Comparison of ENCODE assay signal across 27 cellular contexts in genomic region chr6:34457747-34458462, GRCh38. TPM values are rescaled to one million over a fixed set of nuclear protein-coding genes. Genes with fewer than 3 reads are reported as not detected.
DNase-seq lines count a peak whose midpoint lies in the region; ATAC-seq and TF ChIP-seq lines count a peak whose summit lies in the region.
"Had no signal": no experiment of that assay in that cellular context is flagged by ENCODE, and none has a peak within 500 bp of the region (broad histone marks: within the 10 kb centered on the region; RNA-seq: fewer than 3 reads in every experiment).

No MANE protein-coding gene starts in this region.

- peak overlapping the region in 1 of 11 experiments; percentile 12; a peak in 1 of 22 replicates for H3K27ac ChIP-seq in BLaER1 treated with 17β-estradiol and CSF1 and Interleukin-3, amounts not matched to agents 10 nM and 100 nM
- H3K27ac ChIP-seq: adrenal gland, epithelial cell of prostate, heart right ventricle, pancreas, right atrium auricular region had no signal

- H3K4me1 Mint-ChIP-seq in WTC11: peaks cover 19% of the 10 kb centered on the region
- H3K4me1 Mint-ChIP-seq: naive thymus-derived CD4-positive, alpha-beta T cell had no signal

- no peak overlapping the region for H3K4me3 ChIP-seq in BLaER1 treated with 17β-estradiol and CSF1 and Interleukin-3, amounts not matched to agents 10 nM and 100 nM
- H3K4me3 ChIP-seq in mucosa of descending colon: no peak overlapping the region
- H3K4me3 ChIP-seq: adrenal gland, heart right ventricle, pancreas, right atrium auricular region had no signal

- peak; percentile 39 for DNase-seq in NCI-H226
- no peak for DNase-seq in WTC11 (ENCODE audit: low spot score)
- no peak for DNase-seq in mucosa of descending colon
- DNase-seq in activated T-cell treated with anti-CD3 and anti-CD28 coated beads, Interleukin-2, amount 50 U/mL, for 1 hour: no peak
- DNase-seq: activated naive CD4-positive, alpha-beta T cell; activated T-cell treated with anti-CD3 and anti-CD28 coated beads, Interleukin-2, amount 50 U/mL, for 4 hours; adrenal gland; EL; heart right ventricle; HFFc6; naive thymus-derived CD4-positive, alpha-beta T cell; NCI-H1092; NCI-H187 treated with DMSO at 0.1 percent for 48 hours; NCI-H2227 treated with DMSO at 0.1 percent for 48 hours; NCI-H82; pancreas; stimulated activated CD4-positive, alpha-beta T cell treated with anti-CD3 and anti-CD28 coated beads, Interleukin-4, amount 100 ng/mL, for 24 hours; stimulated activated naive CD4-positive, alpha-beta T cell had no signal

- POLR2A ChIA-PET in WTC11 (lab: Charles Lee): interaction anchor here (0.6 kb wide), 1 partner anchor 302 kb away, joined by 4 read pairs; no protein-coding TSS in a partner anchor

- H3K27me3 Mint-ChIP-seq in WTC11 (ENCODE audit: low read depth): no peaks in the 10 kb centered on the region

- H3K27me3 ChIP-seq in BLaER1 treated with 17β-estradiol and CSF1 and Interleukin-3, amounts not matched to agents 10 nM and 100 nM: no peaks in the 10 kb centered on the region
- H3K27me3 ChIP-seq: adrenal gland, heart right ventricle, pancreas, right atrium auricular region had no signal

- no peaks in the 10 kb centered on the region for H3K36me3 Mint-ChIP-seq in WTC11
- H3K36me3 Mint-ChIP-seq: brain; CD14-positive monocyte; naive thymus-derived CD4-positive, alpha-beta T cell had no signal

- H3K9me3 Mint-ChIP-seq in WTC11: no peaks in the 10 kb centered on the region
- H3K9me3 Mint-ChIP-seq: activated T-cell treated with anti-CD3 and anti-CD28 coated beads, Interleukin-2, amount 50 U/mL, for 4 hours; brain; CD14-positive monocyte; HFFc6; naive thymus-derived CD4-positive, alpha-beta T cell had no signal

- H3K4me3 Mint-ChIP-seq in WTC11: no peak overlapping the region
- H3K4me3 Mint-ChIP-seq: activated T-cell treated with anti-CD3 and anti-CD28 coated beads, Interleukin-2, amount 50 U/mL, for 4 hours; brain; CD14-positive monocyte; HFFc6; naive thymus-derived CD4-positive, alpha-beta T cell had no signal

- CTCF ChIA-PET in WTC11 (lab: Charles Lee): interaction anchor here (1.2 to 4.9 kb wide), 5 partner anchors 82 to 397 kb away, joined by 3 to 102 read pairs (median 12); no protein-coding TSS in a partner anchor

- H4K20me1 ChIP-seq in BLaER1 treated with 17β-estradiol and CSF1 and Interleukin-3, amounts not matched to agents 10 nM and 100 nM: no peaks in the 10 kb centered on the region

- peaks cover 0 to 9% (median 0%) of the 10 kb centered on the region in 11 experiments; a peak in 4 of 22 replicates for H3K9me3 ChIP-seq in BLaER1 treated with 17β-estradiol and CSF1 and Interleukin-3, amounts not matched to agents 10 nM and 100 nM (replicated peaks in 1 of 11)
- H3K9me3 ChIP-seq in mucosa of descending colon: no peaks in the 10 kb centered on the region
- H3K9me3 ChIP-seq: adrenal gland, heart right ventricle, pancreas, right atrium auricular region had no signal

- ATAC-seq in WTC11 (peak; percentile 28), mucosa of descending colon (peak; percentile 46), HG03342 (IDR thresholded peaks at IDR 0.05; ENCODE audit: unreplicated experiment) (no peak), HG02571 (IDR thresholded peaks at IDR 0.05; ENCODE audit: unreplicated experiment) (no peak)
- ATAC-seq: activated T-cell treated with anti-CD3 and anti-CD28 coated beads, Interleukin-2, amount 50 U/mL, for 4 hours; pancreas had no signal

- H3K4me2 ChIP-seq in BLaER1 treated with 17β-estradiol and CSF1 and Interleukin-3, amounts not matched to agents 10 nM and 100 nM: peak overlapping the region in 7 of 11 experiments; percentile 4 to 41 (median 28); a peak in 12 of 22 replicates

- H3K27ac Mint-ChIP-seq in WTC11: no peak overlapping the region
- H3K27ac Mint-ChIP-seq: CD14-positive monocyte, HFFc6 had no signal

- TF ChIP-seq CTCF in WTC11 (IDR thresholded peaks at IDR 0.05) (no peak), mucosa of descending colon (IDR thresholded peaks at IDR 0.05) (no peak)

- intact Hi-C loops in mucosa of descending colon (cut with DNase I, micrococcal nuclease): no loop called here

- no peaks in the 10 kb centered on the region for H3K36me3 ChIP-seq in BLaER1 treated with 17β-estradiol and CSF1 and Interleukin-3, amounts not matched to agents 10 nM and 100 nM
- no peaks in the 10 kb centered on the region for H3K36me3 ChIP-seq in mucosa of descending colon (ENCODE audit: low read depth)
- H3K36me3 ChIP-seq: adrenal gland, heart right ventricle, pancreas, right atrium auricular region had no signal

- H3K9ac ChIP-seq in BLaER1 treated with 17β-estradiol and CSF1 and Interleukin-3, amounts not matched to agents 10 nM and 100 nM: no peak overlapping the region

- peaks cover 10 to 24% (median 13%) of the 10 kb centered on the region in 10 experiments; a peak in 17 of 20 replicates for H3K4me1 ChIP-seq in BLaER1 treated with 17β-estradiol and CSF1 and Interleukin-3, amounts not matched to agents 10 nM and 100 nM
- no peaks in the 10 kb centered on the region for H3K4me1 ChIP-seq in mucosa of descending colon (ENCODE audit: low read depth)
- H3K4me1 ChIP-seq: pancreas, right atrium auricular region had no signal

TF ChIP-seq in WTC11, 78 proteins besides CTCF, POLR2A, EP300 and RAD21 (continues in another document):
- TF ChIP-seq ZNF512 (CRISPR knock-in tag; IDR thresholded peaks at IDR 0.05; ENCODE audit: borderline replicate concordance) (no peak), ZNF423 (CRISPR knock-in tag; IDR thresholded peaks at IDR 0.05) (no peak), ZNF396 (CRISPR knock-in tag; IDR thresholded peaks at IDR 0.05; ENCODE audit: borderline replicate concordance) (no peak), STAT6 (CRISPR knock-in tag; conservative IDR thresholded peaks at IDR 0.05; ENCODE audit: low read depth) (no peak), CREM (CRISPR knock-in tag; IDR thresholded peaks at IDR 0.05) (no peak), NFYB (CRISPR knock-in tag; conservative IDR thresholded peaks at IDR 0.05; ENCODE audit: low read depth) (no peak), JAZF1 (CRISPR knock-in tag; IDR thresholded peaks at IDR 0.05) (no peak), FOXK1 (CRISPR knock-in tag; IDR thresholded peaks at IDR 0.05) (no peak), ELF4 (CRISPR knock-in tag; IDR thresholded peaks at IDR 0.05; ENCODE audit: low read depth) (no peak), E2F5 (CRISPR knock-in tag; IDR thresholded peaks at IDR 0.05) (no peak)

RNA-seq across cellular contexts. Expression of gene PACSIN1, which starts 8.0 kb away (rescaled TPM):
- total RNA-seq in WTC11 (2021) (10.6 to 12.6 TPM (median 10.7 TPM) in 3 replicates), mucosa of descending colon (1 to 10 TPM in 1 of 3 donors, under 1 TPM in 2; 0.41 to 1.9 (median 0.67) TPM)
- total RNA-seq: HFFc6, LHCN-M2, mesenteric fat pad had no signal

RNA-seq across cellular contexts. Expression of gene RPS10, which starts 32.0 kb away (rescaled TPM):
- total RNA-seq in WTC11 (2021) (2,184 to 2,437 TPM (median 2,411 TPM) in 3 replicates), mucosa of descending colon (1,000 to 10,000 TPM in 2 of 3 donors, 100 to 1,000 TPM in 1; 999 to 1,006 (median 1,004) TPM)

Comparison
In these comparisons a context has a peak if more than half of its experiments do, and no peak if none do; other contexts are left out.
1. ATAC-seq: peak in WTC11 (single experiment) and mucosa of descending colon (single experiment); none in HG03342 (single experiment) and HG02571 (single experiment).